ENCODE assay signal across 26 cellular contexts in the genomic region with DNA sequence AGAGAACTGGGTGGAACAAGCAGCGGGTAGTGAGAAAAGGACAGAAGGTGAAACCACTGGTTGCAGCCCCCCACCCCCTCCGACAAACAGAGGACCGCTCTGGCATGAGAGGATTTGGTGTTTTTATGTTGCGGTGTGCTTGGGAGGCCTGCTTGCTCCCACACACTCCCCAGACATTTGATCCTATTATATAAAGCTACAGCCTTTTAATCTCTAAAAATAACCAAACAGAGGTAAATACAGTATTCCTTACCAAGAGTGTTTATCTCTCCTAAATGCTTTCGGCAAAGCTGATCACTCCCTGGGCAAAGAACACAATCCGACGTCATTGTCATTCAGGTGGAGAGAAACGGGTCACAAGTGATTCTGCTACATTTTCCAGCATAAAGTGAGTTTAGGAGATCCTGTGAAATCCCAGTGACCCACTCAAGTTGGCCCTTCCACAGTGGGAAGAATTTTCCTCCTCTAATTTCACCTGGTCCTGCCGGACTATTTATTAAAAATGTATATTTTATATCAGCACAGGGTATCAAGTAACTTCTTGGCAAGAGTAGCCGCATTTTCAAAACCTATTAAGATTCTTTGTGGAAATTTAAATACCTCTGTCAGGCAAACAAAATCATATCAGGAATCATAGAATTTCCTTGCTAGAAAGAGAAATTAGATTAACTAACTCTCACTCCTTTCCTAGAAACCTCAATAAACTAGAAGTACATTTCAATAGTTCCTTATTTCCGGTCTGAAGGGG. TPM values are rescaled to one million over a fixed set of nuclear protein-coding genes. Genes with fewer than 3 reads are reported as not detected.
A peak's percentile ranks its signal among the peaks of the same experiment; 100 is the strongest.
DNase-seq lines count a peak whose midpoint lies in the region; ATAC-seq and TF ChIP-seq lines count a peak whose summit lies in the region.
"Had no signal": no experiment of that assay in that cellular context is flagged by ENCODE, and none has a peak within 500 bp of the region (broad histone marks: within the 10 kb centered on the region; RNA-seq: fewer than 3 reads in every experiment).

No MANE protein-coding gene starts in this region.

- no peak for TF ChIP-seq POLR2A in esophagus muscularis mucosa (IDR thresholded peaks at IDR 0.05; ENCODE audit: low read depth)

- peaks cover 86% of the 10 kb centered on the region for H3K4me1 Mint-ChIP-seq in neural crest cell
- H3K4me1 Mint-ChIP-seq: activated naive CD4-positive, alpha-beta T cell treated with anti-CD3 and anti-CD28 coated beads, Interleukin-2, amount 10 ng/mL, durations not matched to agents 7 days and 5 days; CD4-positive, CD25-positive, alpha-beta regulatory T cell; memory B cell had no signal

- H3K9me3 ChIP-seq in right atrium auricular region (no peaks in the 10 kb centered on the region), esophagus muscularis mucosa (no peaks in the 10 kb centered on the region), aorta (ENCODE audit: control insufficient read depth, low read length) (no peaks in the 10 kb centered on the region)
- H3K9me3 ChIP-seq: neutrophil had no signal

- peaks cover under 1% of the 10 kb centered on the region for H3K36me3 ChIP-seq in right atrium auricular region
- H3K36me3 ChIP-seq in esophagus muscularis mucosa: no peaks in the 10 kb centered on the region
- H3K36me3 ChIP-seq in aorta (ENCODE audit: control insufficient read depth in 1 of 2, insufficient read depth in 2 of 2, low read length in 1 of 2): no peaks in the 10 kb centered on the region
- H3K36me3 ChIP-seq: neutrophil had no signal

- H3K4me3 Mint-ChIP-seq in neural crest cell: peak overlapping the region; percentile 75
- H3K4me3 Mint-ChIP-seq: activated naive CD4-positive, alpha-beta T cell treated with anti-CD3 and anti-CD28 coated beads, Interleukin-2, amount 10 ng/mL, durations not matched to agents 7 days and 5 days; memory B cell had no signal

- WGBS in esophagus muscularis mucosa: 60% methylated on average over 11 of the region's 11 CpGs
- 12 to 20% methylated on average over 11 of the region's 11 CpGs for WGBS in aorta, 2 donors

- peak overlapping the region; percentile 76 for H3K27ac Mint-ChIP-seq in neural crest cell (ENCODE audit: unreplicated experiment)
- H3K27ac Mint-ChIP-seq: activated naive CD4-positive, alpha-beta T cell treated with anti-CD3 and anti-CD28 coated beads, Interleukin-2, amount 10 ng/mL, durations not matched to agents 7 days and 5 days; CD4-positive, CD25-positive, alpha-beta regulatory T cell; memory B cell had no signal

- H3K4me3 ChIP-seq in right atrium auricular region: peak overlapping the region in 1 of 2 donors; percentile 12
- peak overlapping the region; percentile 15 to 38 (median 32) for H3K4me3 ChIP-seq in esophagus muscularis mucosa
- peak overlapping the region in 1 of 2 donors; percentile 0 for H3K4me3 ChIP-seq in aorta (ENCODE audit: low read length in 2 of 2)

- peaks cover 7% of the 10 kb centered on the region for H3K36me3 Mint-ChIP-seq in neural crest cell (ENCODE audit: low read depth)
- H3K36me3 Mint-ChIP-seq: activated naive CD4-positive, alpha-beta T cell treated with anti-CD3 and anti-CD28 coated beads, Interleukin-2, amount 10 ng/mL, durations not matched to agents 7 days and 5 days; CD4-positive, CD25-positive, alpha-beta regulatory T cell; memory B cell had no signal

- intact Hi-C loops in Right ventricle myocardium superior (cut with DNase I) (no loop called here), esophagus muscularis mucosa (cut with DNase I) (no loop called here), aorta (cut with DNase I) (no loop called here)

- H3K27me3 ChIP-seq in right atrium auricular region (no peaks in the 10 kb centered on the region), esophagus muscularis mucosa (no peaks in the 10 kb centered on the region), aorta (ENCODE audit: control insufficient read depth in 1 of 2, insufficient read depth in 2 of 2, low read length in 1 of 2) (no peaks in the 10 kb centered on the region)
- H3K27me3 ChIP-seq: brain microvascular endothelial cell had no signal

- peaks cover 22% of the 10 kb centered on the region for H3K27me3 Mint-ChIP-seq in neural crest cell (ENCODE audit: low read depth)

- TF ChIP-seq EP300 in esophagus muscularis mucosa (IDR thresholded peaks at IDR 0.05): no peak

- H3K27ac ChIP-seq in right atrium auricular region: peak overlapping the region; percentile 71 to 93
- H3K27ac ChIP-seq in esophagus muscularis mucosa (replicated peaks in 1 of 4): peak overlapping the region; percentile 92 to 95 (median 92)
- peak overlapping the region; percentile 86 to 95 for H3K27ac ChIP-seq in aorta (ENCODE audit: low read depth in 1 of 2, low read length in 2 of 2)
- H3K27ac ChIP-seq: brain microvascular endothelial cell, neutrophil, RWPE1, VCaP had no signal

- peaks cover 0 to 30% of the 10 kb centered on the region in 2 donors for H3K4me1 ChIP-seq in right atrium auricular region
- peaks cover 23 to 88% (median 79%) of the 10 kb centered on the region in 4 donors for H3K4me1 ChIP-seq in esophagus muscularis mucosa
- H3K4me1 ChIP-seq in aorta (ENCODE audit: control insufficient read depth in 1 of 2, insufficient read depth in 2 of 2, low read length in 2 of 2): peaks cover 0 to 2% of the 10 kb centered on the region in 2 donors

- ATAC-seq in Right ventricle myocardium superior (ENCODE audit: poor library complexity) (no peak), aorta (ENCODE audit: low FRiP score) (no peak), HG02884 (IDR thresholded peaks at IDR 0.05; ENCODE audit: unreplicated experiment) (no peak)

- no peaks in the 10 kb centered on the region for H3K9me3 Mint-ChIP-seq in neural crest cell
- H3K9me3 Mint-ChIP-seq: activated naive CD4-positive, alpha-beta T cell treated with anti-CD3 and anti-CD28 coated beads, Interleukin-2, amount 10 ng/mL, durations not matched to agents 7 days and 5 days; CD4-positive, CD25-positive, alpha-beta regulatory T cell; memory B cell had no signal

- no peak for DNase-seq in right atrium auricular region (ENCODE audit: low spot score)
- DNase-seq in Right ventricle myocardium superior: no peak
- DNase-seq in esophagus muscularis mucosa (ENCODE audit: extremely low spot score): no peak
- no peak for DNase-seq in neural crest cell (ENCODE audit: low read depth, low spot score)
- no peak for DNase-seq in aorta
- no peak for DNase-seq in hepatic stellate cell (ENCODE audit: low spot score)
- no peak for DNase-seq in mucosa of gallbladder (ENCODE audit: low spot score)
- DNase-seq: activated CD4-positive, alpha-beta T cell treated with anti-CD3 and anti-CD28 coated beads, Interleukin-2, amount 50 U/mL, for 48 hours; activated naive CD4-positive, alpha-beta T cell treated with anti-CD3 and anti-CD28 coated beads, Interleukin-2, amount 10 ng/mL, durations not matched to agents 7 days and 5 days; brain microvascular endothelial cell; CD4-positive, CD25-positive, alpha-beta regulatory T cell; DMS53; dorsolateral prefrontal cortex; erythroblast; glutamatergic neuron; islet precursor cell; NCI-H146; NCI-H2227 treated with DMSO at 0.1 percent for 48 hours; right cardiac atrium; stimulated activated naive CD4-positive, alpha-beta T cell treated with Interleukin-2 at 50 U/mL for 16 hours; T-helper 1 cell had no signal

- TF ChIP-seq CTCF in right atrium auricular region (IDR thresholded peaks at IDR 0.05) (no peak), esophagus muscularis mucosa (IDR thresholded peaks at IDR 0.05) (no peak), neural crest cell (conservative IDR thresholded peaks at IDR 0.05) (no peak)

RNA-seq across cellular contexts. Expression of gene MN1, which starts 9.9 kb away (rescaled TPM):
- 10 to 100 TPM; 13.0 to 14.3 TPM for total RNA-seq in right atrium auricular region
- total RNA-seq in Right ventricle myocardium superior: 6.3 TPM
- 10 to 100 TPM; 16.2 to 47.3 (median 29.0) TPM for total RNA-seq in esophagus muscularis mucosa
- 19.0 TPM in 2 replicates for total RNA-seq in neural crest cell
- 10 to 100 TPM; 22.5 to 37.7 TPM for total RNA-seq in aorta
- polyA plus RNA-seq in aorta: 1 to 10 TPM; 2.1 to 4.2 TPM
- 17.7 TPM for total RNA-seq in mucosa of gallbladder
